ENCODE assay signal across 1 cellular context in genomic region chr2:241619602-241620418, GRCh38.
A peak's percentile ranks its signal among the peaks of the same experiment; 100 is the strongest.
TF ChIP-seq lines count a peak whose summit lies in the region.

No MANE protein-coding gene starts in this region.

TF ChIP-seq in IMR-90, 13 proteins besides CTCF, POLR2A, EP300 and RAD21:
- TF ChIP-seq RFX5 (IDR thresholded peaks at IDR 0.05; ENCODE audit: low read depth, low read length), result no peak
- peak; percentile 12; the same call in 1 of the 2 replicates for TF ChIP-seq FOS (IDR thresholded peaks at IDR 0.05; ENCODE audit: low read depth, low read length)
TF ChIP-seq in IMR-90: peak in this region for 1.
